In the genomic region with DNA sequence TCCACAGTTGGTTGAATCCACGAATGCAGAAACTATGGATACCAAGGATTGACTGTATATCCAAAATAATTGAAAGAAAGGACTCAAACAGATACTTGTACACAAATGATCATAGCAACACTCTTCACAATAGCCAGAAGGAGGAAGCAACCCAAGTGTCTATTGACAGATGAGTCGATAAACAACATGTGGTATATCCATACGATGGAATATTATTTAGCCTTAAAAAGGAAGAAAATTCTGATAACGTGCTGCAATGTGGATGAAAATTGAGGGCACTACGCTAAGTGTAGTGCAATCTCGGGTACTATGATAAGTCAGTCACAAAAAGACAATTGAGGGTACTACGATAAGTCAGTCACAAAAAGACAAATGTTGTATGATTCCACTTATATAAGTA, we compare ENCODE assay signal across 34 cellular contexts.
DNase-seq lines count a peak whose midpoint lies in the region; ATAC-seq, FAIRE-seq and TF ChIP-seq lines count a peak whose summit lies in the region.
"Had no signal": no experiment of that assay in that cellular context is flagged by ENCODE, and none has a peak within 500 bp of the region (broad histone marks: within the 10 kb centered on the region; RNA-seq: fewer than 3 reads in every experiment).

No MANE protein-coding gene starts in this region.

- H3K27me3 ChIP-seq in SK-N-SH (ENCODE audit: insufficient read depth) (no peaks in the 10 kb centered on the region), K562 (ENCODE audit: control insufficient read depth in 2 of 2, insufficient read depth in 2 of 2, low read length in 2 of 2) (no peaks in the 10 kb centered on the region)
- H3K27me3 ChIP-seq: BE2C; BLaER1; BLaER1 treated with 17β-estradiol and CSF1 and Interleukin-3, amounts not matched to agents 10 nM and 100 nM had no signal

- no peak overlapping the region for H3K4me3 ChIP-seq in SK-N-SH (ENCODE audit: low read depth in 2 of 2, low read length in 1 of 2)
- H3K4me3 ChIP-seq in A549 = no peak overlapping the region
- H3K4me3 ChIP-seq in HEK293 (ENCODE audit: low read depth, low read length) = no peak overlapping the region
- H3K4me3 ChIP-seq in K562 = no peak overlapping the region
- H3K4me3 ChIP-seq: BLaER1; BLaER1 treated with 17β-estradiol and CSF1 and Interleukin-3, amounts not matched to agents 10 nM and 100 nM had no signal

- CTCF ChIA-PET in SK-N-SH (lab: Yijun Ruan, JAX) (no interaction called here), A549 (lab: Yijun Ruan, JAX) (no interaction called here), HEK293 (lab: Yijun Ruan, JAX) (no interaction called here), K562 (lab: Yijun Ruan, JAX; ENCODE audit: low intra/inter-chr PET ratio) (no interaction called here)

- no TSS peak for BruUV-seq in K562 (replicated peaks; lab: Mats Ljungman, UMichigan)

- H3K9me3 ChIP-seq in SK-N-SH (no peaks in the 10 kb centered on the region), A549 (peaks cover 10% of the 10 kb centered on the region; the same call in 2 of the 3 replicates), HEK293 (ENCODE audit: control insufficient read depth, insufficient read depth, low read depth, low read length) (no peaks in the 10 kb centered on the region), K562 (replicated peaks; ENCODE audit: control insufficient read depth, insufficient read depth, low read depth, low read length) (peaks cover 5% of the 10 kb centered on the region; the same call in 1 of the 2 replicates)
- H3K9me3 ChIP-seq: BE2C had no signal

- ATAC-seq in SK-N-SH treated with all-trans-retinoic acid at 6 μM for 48 hours (no peak), A549 (no peak), K562 (no peak), HG03280 (IDR thresholded peaks at IDR 0.05; ENCODE audit: unreplicated experiment) (no peak), GM21381 (IDR thresholded peaks at IDR 0.05; ENCODE audit: unreplicated experiment) (no peak)
- ATAC-seq: CD8-positive, alpha-beta T cell had no signal

- in situ Hi-C loops in K562 (cut with MboI) = no loop called here

- TF ChIP-seq RAD21 in SK-N-SH (IDR thresholded peaks at IDR 0.05; ENCODE audit: low read length) (no peak), A549 (conservative IDR thresholded peaks at IDR 0.05 in 1 of 2, IDR thresholded peaks at IDR 0.05 in 1 of 2) (no peak), K562 (CRISPR knock-in tag; conservative IDR thresholded peaks at IDR 0.05 in 1 of 2, IDR thresholded peaks at IDR 0.05 in 1 of 2) (no peak)

- FAIRE-seq in A549 (lab: Jason Lieb, UNC) (no peak), K562 (lab: Jason Lieb, UNC) (no peak)
- FAIRE-seq: A204.1, D721Med had no signal

- H3K4me1 ChIP-seq in SK-N-SH (ENCODE audit: control insufficient read depth in 1 of 2, insufficient read depth in 2 of 2, low read depth in 1 of 2, low read length in 1 of 2) (no peaks in the 10 kb centered on the region), A549 (peaks cover 56% of the 10 kb centered on the region), HEK293 (ENCODE audit: control insufficient read depth, insufficient read depth, low read length) (no peaks in the 10 kb centered on the region), K562 (replicated peaks in 1 of 2; ENCODE audit: control insufficient read depth in 2 of 2, insufficient read depth in 2 of 2, low read length in 2 of 2) (peaks cover 15 to 27% of the 10 kb centered on the region in 2 experiments)
- H3K4me1 ChIP-seq: BE2C had no signal

- H3K9me2 ChIP-seq in SK-N-SH = no peaks in the 10 kb centered on the region

- H3K9me1 ChIP-seq in K562 (ENCODE audit: control insufficient read depth, insufficient read depth, low read length) = no peaks in the 10 kb centered on the region

- H3K9ac ChIP-seq in SK-N-SH = no peak overlapping the region
- no peak overlapping the region for H3K9ac ChIP-seq in K562 (ENCODE audit: insufficient read depth in 1 of 2, low read depth in 2 of 2, low read length in 2 of 2)
- H3K9ac ChIP-seq: BLaER1; BLaER1 treated with 17β-estradiol and CSF1 and Interleukin-3, amounts not matched to agents 10 nM and 100 nM had no signal

- intact Hi-C loops in K562 (cut with micrococcal nuclease) = no loop called here

- no peak overlapping the region for H2AFZ ChIP-seq in SK-N-SH (ENCODE audit: low read depth)
- H2AFZ ChIP-seq in K562 (ENCODE audit: low read depth, low read length) = no peak overlapping the region

- H3F3A ChIP-seq in SK-N-SH (replicated peaks; ENCODE audit: insufficient read depth) = no peaks in the 10 kb centered on the region

- H3K4me2 ChIP-seq in SK-N-SH = no peak overlapping the region
- H3K4me2 ChIP-seq in A549 = no peak overlapping the region
- H3K4me2 ChIP-seq in K562 (ENCODE audit: insufficient read depth, low read length) = no peak overlapping the region
- H3K4me2 ChIP-seq: BLaER1; BLaER1 treated with 17β-estradiol and CSF1 and Interleukin-3, amounts not matched to agents 10 nM and 100 nM had no signal

- TF ChIP-seq EP300 in SK-N-SH (IDR thresholded peaks at IDR 0.05; ENCODE audit: borderline replicate concordance in 1 of 2, low read depth in 1 of 2, low read length in 1 of 2) (no peak), A549 (IDR thresholded peaks at IDR 0.05) (no peak), K562 (IDR thresholded peaks at IDR 0.05; ENCODE audit: low read length) (no peak)

- no peak for TF ChIP-seq POLR2A in A549 (IDR thresholded peaks at IDR 0.05; ENCODE audit: low read length)
- no peak for TF ChIP-seq POLR2A in K562 (conservative IDR thresholded peaks at IDR 0.05)

- H3K36me3 ChIP-seq in SK-N-SH (replicated peaks in 1 of 2; ENCODE audit: control insufficient read depth in 1 of 2, insufficient read depth in 2 of 2, low read length in 1 of 2) (no peaks in the 10 kb centered on the region), HEK293 (ENCODE audit: control insufficient read depth in 2 of 2, insufficient read depth in 1 of 2, low read length in 2 of 2) (no peaks in the 10 kb centered on the region), K562 (ENCODE audit: control insufficient read depth, insufficient read depth, low read length) (no peaks in the 10 kb centered on the region)
- H3K36me3 ChIP-seq: BE2C; BLaER1; BLaER1 treated with 17β-estradiol and CSF1 and Interleukin-3, amounts not matched to agents 10 nM and 100 nM had no signal

- TF ChIP-seq CTCF in SK-N-SH (IDR thresholded peaks at IDR 0.05) (no peak), A549 (IDR thresholded peaks at IDR 0.05) (no peak), HEK293 (tag by site-specific recombination; IDR thresholded peaks at IDR 0.05) (no peak), K562 (IDR thresholded peaks at IDR 0.05 in 2 of 3, conservative IDR thresholded peaks at IDR 0.05 in 1 of 3; ENCODE audit: insufficient read depth in 2 of 3, low read depth in 1 of 3, low read length in 3 of 3) (no peak)

- 55% methylated on average over 7 of the region's 7 CpGs for WGBS in SK-N-SH (ENCODE audit: low lambda C conversion rate)
- WGBS in A549 (ENCODE audit: missing lambda C conversion rate) = 82% methylated on average over 7 of the region's 7 CpGs
- WGBS in K562 (ENCODE audit: insufficient coverage, low coverage, missing lambda C conversion rate) = 53% methylated on average over 7 of the region's 7 CpGs

- POLR2A ChIA-PET in SK-N-SH (lab: Yijun Ruan, JAX) (no interaction called here), A549 (lab: Yijun Ruan, JAX) (no interaction called here), HEK293 (lab: Yijun Ruan, JAX) (no interaction called here), K562 (lab: Yijun Ruan, JAX) (no interaction called here)

- H3K79me2 ChIP-seq in SK-N-SH (ENCODE audit: insufficient read depth) (no peaks in the 10 kb centered on the region), K562 (ENCODE audit: control insufficient read depth, insufficient read depth, low read length) (no peaks in the 10 kb centered on the region)

- no peak overlapping the region for H3K27ac ChIP-seq in SK-N-SH (ENCODE audit: low read depth in 2 of 2, low read length in 1 of 2)
- H3K27ac ChIP-seq in A549 = peak overlapping the region; percentile 83 to 87; a peak in 4 of 6 replicates
- H3K27ac ChIP-seq in HEK293 (ENCODE audit: extremely low read depth, low read depth, low read length) = no peak overlapping the region
- H3K27ac ChIP-seq in K562 (ENCODE audit: extremely low read depth, low read depth, low read length) = no peak overlapping the region
- H3K27ac ChIP-seq: 22Rv1; BLaER1; BLaER1 treated with 17β-estradiol and CSF1 and Interleukin-3, amounts not matched to agents 10 nM and 100 nM; C4-2B had no signal

- H4K20me1 ChIP-seq in SK-N-SH (ENCODE audit: insufficient read depth) = no peaks in the 10 kb centered on the region
- no peaks in the 10 kb centered on the region for H4K20me1 ChIP-seq in K562 (replicated peaks; ENCODE audit: control insufficient read depth, insufficient read depth, low read length)
- H4K20me1 ChIP-seq: BLaER1; BLaER1 treated with 17β-estradiol and CSF1 and Interleukin-3, amounts not matched to agents 10 nM and 100 nM had no signal

- DNase-seq in SK-N-SH (no peak), A549 (ENCODE audit: low read depth in 1 of 2, low spot score in 1 of 2) (no peak), K562 (ENCODE audit: extremely low read depth in 1 of 4, low spot score in 3 of 4) (no peak)
- DNase-seq in activated naive CD4-positive, alpha-beta T cell treated with Interleukin-2 at 50 U/mL for 16 hours = no peak
- DNase-seq: 8988T; ACHN; AML-193; BE2C; C1 segment of cervical spinal cord; Caco-2; Calu3; CD4-positive, alpha-beta memory T cell; CD4-positive, alpha-beta T cell; CD4-positive, CD25-positive, alpha-beta regulatory T cell; CD8-positive, alpha-beta memory T cell; CD8-positive, alpha-beta T cell; COR-L47; DMS 273 treated with DMSO at 0.1 percent for 48 hours; DMS153; DMS53; DMS79; DMS79 treated with DMSO at 0.1 percent for 48 hours; DND-41; EL had no signal

TF ChIP-seq in SK-N-SH, 30 proteins besides CTCF, POLR2A, EP300 and RAD21 (continues in another document):
- no peak for TF ChIP-seq SIN3A (IDR thresholded peaks at IDR 0.05; ENCODE audit: borderline replicate concordance, low read depth, low read length)
- TF ChIP-seq YY1 (IDR thresholded peaks at IDR 0.05; ENCODE audit: low read depth) = no peak
- TF ChIP-seq RCOR1 (IDR thresholded peaks at IDR 0.05; ENCODE audit: low read length) = no peak
- no peak for TF ChIP-seq GATA2 (CRISPR knock-in tag; IDR thresholded peaks at IDR 0.05)

TF ChIP-seq in A549, 52 proteins besides CTCF, POLR2A, EP300 and RAD21 (continues in another document):
- no peak for TF ChIP-seq HES2 (IDR thresholded peaks at IDR 0.05)

TF ChIP-seq in HEK293, 187 proteins besides CTCF, POLR2A, EP300 and RAD21 (continues in another document):
- TF ChIP-seq ZNF548 (tag by site-specific recombination; IDR thresholded peaks at IDR 0.05) (no peak), ZNF146 (tag by site-specific recombination; IDR thresholded peaks at IDR 0.05) (peak; percentile 46), ZNF416 (tag by site-specific recombination; IDR thresholded peaks at IDR 0.05) (no peak), ZNF311 (tag by site-specific recombination; IDR thresholded peaks at IDR 0.05; ENCODE audit: borderline replicate concordance) (no peak)

TF ChIP-seq in K562, 482 proteins besides CTCF, POLR2A, EP300 and RAD21 (continues in another document):
- TF ChIP-seq CBX3 (IDR thresholded peaks at IDR 0.05; ENCODE audit: borderline replicate concordance in 1 of 2, low read length in 2 of 2) = 0 out of 3 replicates have a peak, but pooled peaks of 1 of the 2 experiments have one; percentile 37

Comparison
In these comparisons a context has a peak if more than half of its experiments do, and no peak if none do; other contexts are left out.
1. H3K27ac ChIP-seq: peak in A549 (2 of 2); none in SK-N-SH (0 of 2), HEK293 (single experiment) and K562 (single experiment).